ENCODE assay signal across 24 cellular contexts in the genomic region with DNA sequence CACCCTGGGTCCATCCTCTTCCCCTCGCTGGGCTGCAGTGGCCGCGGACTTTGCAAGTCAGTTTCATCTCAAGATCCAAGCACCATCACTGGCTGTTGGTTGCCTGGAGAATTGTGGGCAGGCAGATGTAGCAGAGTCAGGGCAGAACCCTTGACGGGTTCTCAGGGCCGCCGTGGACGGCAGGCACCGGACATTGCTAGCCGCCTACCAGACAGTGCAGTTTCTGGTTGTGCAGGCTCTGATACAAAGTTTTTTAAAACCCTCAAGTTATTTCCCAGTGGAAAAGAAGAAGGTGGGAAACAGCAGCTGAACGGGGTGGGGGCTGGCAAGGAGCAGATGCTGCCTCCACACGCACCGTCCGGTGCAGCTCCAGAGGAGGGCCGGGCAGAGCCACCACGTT. TPM values are rescaled to one million over a fixed set of nuclear protein-coding genes. Genes with fewer than 3 reads are reported as not detected.
DNase-seq lines count a peak whose midpoint lies in the region; ATAC-seq and TF ChIP-seq lines count a peak whose summit lies in the region.
"Had no signal": no experiment of that assay in that cellular context is flagged by ENCODE, and none has a peak within 500 bp of the region (broad histone marks: within the 10 kb centered on the region; RNA-seq: fewer than 3 reads in every experiment).

No MANE protein-coding gene starts in this region.

- H3K27ac ChIP-seq in dorsolateral prefrontal cortex, result peak overlapping the region in 28 of 59 donors; percentile 1 to 97 (median 69)
- H3K27ac ChIP-seq: vagina had no signal

- intact Hi-C loops in Right ventricle myocardium inferior (cut with DNase I) (loop anchor here (5.0 to 10.0 kb wide), 3 partner anchors 73 to 285 kb away; partner anchors contain the start of genes NUBP2, SPSB3 and UQCC4), cardiac septum (cut with DNase I) (loop anchor here (5.0 kb wide), 1 partner anchor 63 kb away; the partner anchor contains the start of genes EME2, MRPS34 and NME3), dorsolateral prefrontal cortex (cut with DNase I) (loop anchor here in 1 of 2 donors (5.0 kb wide), 2 partner anchors 97 to 118 kb away; partner anchors contain the start of genes CRAMP1, FAHD1, HAGH and IFT140), posterior vena cava (cut with DNase I) (no loop called here)

- DNase-seq in Right ventricle myocardium inferior (ENCODE audit: missing footprints), result peak; percentile 11
- DNase-seq in cardiac septum (ENCODE audit: low spot score), result no peak
- peak; percentile 45 for DNase-seq in NCI-H2171 (lab: John Stamatoyannopoulos, UW)
- no peak for DNase-seq in dorsolateral prefrontal cortex
- peak; percentile 49 for DNase-seq in posterior vena cava (ENCODE audit: low spot score)
- DNase-seq in T-helper 2 cell, result no peak
- no peak for DNase-seq in AML-193 (lab: John Stamatoyannopoulos, UW)
- DNase-seq in stimulated activated naive CD4-positive, alpha-beta T cell (lab: John Stamatoyannopoulos, UW), result no peak
- DNase-seq: activated CD4-positive, alpha-beta memory T cell treated with anti-CD3 and anti-CD28 coated beads, Interleukin-2, amount 10 ng/mL, durations not matched to agents 7 days and 5 days; activated naive CD4-positive, alpha-beta T cell treated with anti-CD3 and anti-CD28 coated beads, Interleukin-2, amount 50 U/mL, for 16 hours; CD4-positive, CD25-positive, alpha-beta regulatory T cell; effector CD8-positive, alpha-beta T cell; GDM1; islet precursor cell; MM.1S; NCI-H1436; NCI-H526; RPMI8226; stimulated activated CD8-positive, alpha-beta memory T cell treated with anti-CD3 and anti-CD28 coated beads, Interleukin-4, amount 100 ng/mL, for 48 hours; T-helper 9 cell had no signal

- H3K4me3 ChIP-seq in dorsolateral prefrontal cortex, result peak overlapping the region in 53 of 59 donors; percentile 0 to 99 (median 94)
- H3K4me3 ChIP-seq: gastrocnemius medialis, HAP-1, vagina had no signal

- no peaks in the 10 kb centered on the region for H3K27me3 ChIP-seq in dorsolateral prefrontal cortex
- H3K27me3 ChIP-seq: gastrocnemius medialis, vagina had no signal

- TF ChIP-seq CTCF in dorsolateral prefrontal cortex (IDR thresholded peaks at IDR 0.05 in 54 of 56, conservative IDR thresholded peaks at IDR 0.05 in 2 of 56; ENCODE audit: low read depth in 1 of 56, partially characterized antibody in 56 of 56), result no peak

- ATAC-seq in Right ventricle myocardium inferior, result no peak
- ATAC-seq: esophagus mucosa had no signal

RNA-seq across cellular contexts. Expression of gene MAPK8IP3, which starts 3.4 kb away (rescaled TPM):
- 66.4 TPM for total RNA-seq in Right ventricle myocardium inferior
- total RNA-seq in cardiac septum, result 71.4 TPM
- total RNA-seq in dorsolateral prefrontal cortex, result 100 to 1,000 TPM; 246 to 429 (median 311) TPM
- total RNA-seq in posterior vena cava, result 10 to 100 TPM; 37.1 to 42.3 TPM

RNA-seq across cellular contexts. Expression of gene JPT2, which starts 31.3 kb away (rescaled TPM):
- total RNA-seq in Right ventricle myocardium inferior (41.5 TPM), cardiac septum (26.2 TPM), dorsolateral prefrontal cortex (10 to 100 TPM in 114 of 120 experiments, 1 to 10 TPM in 6; 7.1 to 57.9 (median 18.9) TPM), posterior vena cava (10 to 100 TPM; 23.3 to 31.1 TPM)

Comparison
In these comparisons a context has a peak if more than half of its experiments do, and no peak if none do; other contexts are left out.
1. DNase-seq: peak in Right ventricle myocardium inferior (single experiment), NCI-H2171 (single experiment) and posterior vena cava (single experiment); none in cardiac septum (single experiment), dorsolateral prefrontal cortex (0 of 10), T-helper 2 cell (0 of 5), AML-193 (0 of 2) and stimulated activated naive CD4-positive, alpha-beta T cell (0 of 6).
2. intact Hi-C loops: an anchor here in Right ventricle myocardium inferior (5.0 to 10.0 kb wide) and cardiac septum (5.0 kb wide); none called in posterior vena cava.